ENCODE assay signal across 12 cellular contexts in genomic region chr5:83632874-83633273, GRCh38.
DNase-seq lines count a peak whose midpoint lies in the region; ATAC-seq and TF ChIP-seq lines count a peak whose summit lies in the region.
"Had no signal": no experiment of that assay in that cellular context is flagged by ENCODE, and none has a peak within 500 bp of the region (broad histone marks: within the 10 kb centered on the region; RNA-seq: fewer than 3 reads in every experiment).

No MANE protein-coding gene starts in this region.

- peaks cover 33% of the 10 kb centered on the region for H3K4me1 Mint-ChIP-seq in neural progenitor cell
- H3K4me1 Mint-ChIP-seq in activated naive CD8-positive, alpha-beta T cell treated with anti-CD3 and anti-CD28 coated beads, Interleukin-2, amount 50 U/mL, for 24 hours, result no peaks in the 10 kb centered on the region
- no peaks in the 10 kb centered on the region for H3K4me1 Mint-ChIP-seq in activated CD4-positive, alpha-beta T cell treated with anti-CD3 and anti-CD28 coated beads for 36 hours

- H4K20me1 ChIP-seq in neural progenitor cell (ENCODE audit: low read depth), result no peaks in the 10 kb centered on the region

- TF ChIP-seq CTCF in RWPE2 (IDR thresholded peaks at IDR 0.05; ENCODE audit: poor library complexity, severe bottlenecking) (no peak), epithelial cell of proximal tubule (conservative IDR thresholded peaks at IDR 0.05; ENCODE audit: low read depth, low read length) (no peak), neural progenitor cell (IDR thresholded peaks at IDR 0.05) (no peak)

- H3F3A ChIP-seq in neural progenitor cell (ENCODE audit: low read depth), result no peaks in the 10 kb centered on the region

- H3K9me3 ChIP-seq in RWPE2 (ENCODE audit: severe bottlenecking) (no peaks in the 10 kb centered on the region), neural progenitor cell (ENCODE audit: low read depth) (no peaks in the 10 kb centered on the region)
- H3K9me3 ChIP-seq: colonic mucosa had no signal

- H3K4me3 Mint-ChIP-seq in neural progenitor cell, result no peak overlapping the region
- no peak overlapping the region for H3K4me3 Mint-ChIP-seq in activated naive CD8-positive, alpha-beta T cell treated with anti-CD3 and anti-CD28 coated beads, Interleukin-2, amount 50 U/mL, for 24 hours
- H3K4me3 Mint-ChIP-seq in activated CD4-positive, alpha-beta T cell treated with anti-CD3 and anti-CD28 coated beads for 36 hours, result no peak overlapping the region
- H3K4me3 Mint-ChIP-seq: activated T-helper 1 cell treated with anti-CD3 and anti-CD28 coated beads, Interleukin-12 subunit alpha, Interleukin-12 subunit beta, Interleukin-2, Interleukin-4 antibody, amounts not matched to agents 30 ng/mL and 10 ng/mL and 1 ng/mL, durations not matched to agents 14 hours and 24 hours and 36 hours had no signal

- H3K9ac ChIP-seq in neural progenitor cell, result no peak overlapping the region

- peak; percentile 57 for DNase-seq in ELF-1 (ENCODE audit: low read depth, low spot score)
- no peak for DNase-seq in RWPE2 (ENCODE audit: low spot score)
- peak; percentile 10 for DNase-seq in epithelial cell of proximal tubule (ENCODE audit: low read depth)
- no peak for DNase-seq in neural progenitor cell (ENCODE audit: low spot score)
- no peak for DNase-seq in activated naive CD8-positive, alpha-beta T cell treated with anti-CD3 and anti-CD28 coated beads, Interleukin-2, amount 50 U/mL, for 24 hours
- no peak for DNase-seq in activated CD4-positive, alpha-beta T cell treated with anti-CD3 and anti-CD28 coated beads for 36 hours
- DNase-seq in HuH-7.5 (ENCODE audit: low spot score), result no peak
- DNase-seq: colonic mucosa; NCI-H526; stimulated activated CD4-positive, alpha-beta T cell treated with anti-CD3 and anti-CD28 coated beads, Interleukin-12 subunit alpha, Interleukin-12 subunit beta, amount 100 ng/mL, for 4 hours had no signal

- H2AFZ ChIP-seq in neural progenitor cell (replicated peaks), result peak overlapping the region; percentile 33

- CTCF ChIA-PET in activated CD4-positive, alpha-beta T cell treated with anti-CD3 and anti-CD28 coated beads for 36 hours (lab: Charles Lee), result no interaction called here

- H3K4me3 ChIP-seq in RWPE2 (ENCODE audit: severe bottlenecking) (no peak overlapping the region), epithelial cell of proximal tubule (ENCODE audit: low read depth, low read length) (no peak overlapping the region), neural progenitor cell (no peak overlapping the region)
- H3K4me3 ChIP-seq: colonic mucosa had no signal

- H3K27ac ChIP-seq in RWPE2 (ENCODE audit: poor library complexity, severe bottlenecking) (peak overlapping the region; percentile 27), neural progenitor cell (no peak overlapping the region)
- H3K27ac ChIP-seq: colonic mucosa had no signal

- no peak overlapping the region for H3K4me2 ChIP-seq in neural progenitor cell

- H3K27ac Mint-ChIP-seq in neural progenitor cell, result peak overlapping the region; percentile 76
- H3K27ac Mint-ChIP-seq in activated naive CD8-positive, alpha-beta T cell treated with anti-CD3 and anti-CD28 coated beads, Interleukin-2, amount 50 U/mL, for 24 hours, result no peak overlapping the region
- no peak overlapping the region for H3K27ac Mint-ChIP-seq in activated CD4-positive, alpha-beta T cell treated with anti-CD3 and anti-CD28 coated beads for 36 hours
- H3K27ac Mint-ChIP-seq: activated T-helper 1 cell treated with anti-CD3 and anti-CD28 coated beads, Interleukin-12 subunit alpha, Interleukin-12 subunit beta, Interleukin-2, Interleukin-4 antibody, amounts not matched to agents 30 ng/mL and 10 ng/mL and 1 ng/mL, durations not matched to agents 14 hours and 24 hours and 36 hours had no signal

- H3K27me3 ChIP-seq in RWPE2 (ENCODE audit: insufficient read depth, poor library complexity, severe bottlenecking) (no peaks in the 10 kb centered on the region), neural progenitor cell (no peaks in the 10 kb centered on the region)
- H3K27me3 ChIP-seq: colonic mucosa had no signal

- H3K79me2 ChIP-seq in neural progenitor cell (ENCODE audit: low read depth), result no peaks in the 10 kb centered on the region

- intact Hi-C loops in activated CD4-positive, alpha-beta T cell treated with anti-CD3 and anti-CD28 coated beads for 36 hours (cut with DNase I, micrococcal nuclease), result no loop called here

- no peaks in the 10 kb centered on the region for H3K27me3 Mint-ChIP-seq in neural progenitor cell (ENCODE audit: insufficient read depth, low read depth)
- H3K27me3 Mint-ChIP-seq in activated naive CD8-positive, alpha-beta T cell treated with anti-CD3 and anti-CD28 coated beads, Interleukin-2, amount 50 U/mL, for 24 hours, result peaks cover 2% of the 10 kb centered on the region
- H3K27me3 Mint-ChIP-seq in activated CD4-positive, alpha-beta T cell treated with anti-CD3 and anti-CD28 coated beads for 36 hours, result no peaks in the 10 kb centered on the region

- no peaks in the 10 kb centered on the region for H3K36me3 Mint-ChIP-seq in neural progenitor cell
- H3K36me3 Mint-ChIP-seq in activated naive CD8-positive, alpha-beta T cell treated with anti-CD3 and anti-CD28 coated beads, Interleukin-2, amount 50 U/mL, for 24 hours (ENCODE audit: low read depth), result no peaks in the 10 kb centered on the region
- no peaks in the 10 kb centered on the region for H3K36me3 Mint-ChIP-seq in activated CD4-positive, alpha-beta T cell treated with anti-CD3 and anti-CD28 coated beads for 36 hours (ENCODE audit: low read depth)

- POLR2A ChIA-PET in activated CD4-positive, alpha-beta T cell treated with anti-CD3 and anti-CD28 coated beads for 36 hours (lab: Charles Lee), result no interaction called here

- H3K4me1 ChIP-seq in RWPE2 (ENCODE audit: insufficient read depth, poor library complexity, severe bottlenecking) (peaks cover 13% of the 10 kb centered on the region), neural progenitor cell (peaks cover 23% of the 10 kb centered on the region)
- H3K4me1 ChIP-seq: colonic mucosa had no signal

- H3K36me3 ChIP-seq in RWPE2 (ENCODE audit: low read depth) (no peaks in the 10 kb centered on the region), neural progenitor cell (no peaks in the 10 kb centered on the region)
- H3K36me3 ChIP-seq: colonic mucosa had no signal

- H3K9me3 Mint-ChIP-seq in neural progenitor cell, result no peaks in the 10 kb centered on the region
- no peaks in the 10 kb centered on the region for H3K9me3 Mint-ChIP-seq in activated naive CD8-positive, alpha-beta T cell treated with anti-CD3 and anti-CD28 coated beads, Interleukin-2, amount 50 U/mL, for 24 hours
- no peaks in the 10 kb centered on the region for H3K9me3 Mint-ChIP-seq in activated CD4-positive, alpha-beta T cell treated with anti-CD3 and anti-CD28 coated beads for 36 hours (ENCODE audit: low read depth)
- H3K9me3 Mint-ChIP-seq: activated T-helper 1 cell treated with anti-CD3 and anti-CD28 coated beads, Interleukin-12 subunit alpha, Interleukin-12 subunit beta, Interleukin-2, Interleukin-4 antibody, amounts not matched to agents 30 ng/mL and 10 ng/mL and 1 ng/mL, durations not matched to agents 14 hours and 24 hours and 36 hours had no signal

- ATAC-seq in RWPE2 (ENCODE audit: low read depth) (peak; percentile 96), esophagus mucosa (no peak)
- no peak for ATAC-seq in activated naive CD8-positive, alpha-beta T cell treated with anti-CD3 and anti-CD28 coated beads, Interleukin-2, amount 50 U/mL, for 24 hours
- ATAC-seq in activated CD4-positive, alpha-beta T cell treated with anti-CD3 and anti-CD28 coated beads for 36 hours, result no peak

Comparison
In these comparisons a context has a peak if more than half of its experiments do, and no peak if none do; other contexts are left out.
1. DNase-seq: peak in ELF-1 (single experiment) and epithelial cell of proximal tubule (single experiment); none in RWPE2 (single experiment), neural progenitor cell (single experiment), activated naive CD8-positive, alpha-beta T cell treated with anti-CD3 and anti-CD28 coated beads, Interleukin-2, amount 50 U/mL, for 24 hours (single experiment), activated CD4-positive, alpha-beta T cell treated with anti-CD3 and anti-CD28 coated beads for 36 hours (single experiment) and HuH-7.5 (single experiment).